In genomic region chr3:108528459-108529231, GRCh38 we compare ENCODE assay signal across 10 cellular contexts. TPM values are rescaled to one million over a fixed set of nuclear protein-coding genes. Genes with fewer than 3 reads are reported as not detected.
DNase-seq lines count a peak whose midpoint lies in the region; ATAC-seq and TF ChIP-seq lines count a peak whose summit lies in the region.
"Had no signal": no experiment of that assay in that cellular context is flagged by ENCODE, and none has a peak within 500 bp of the region (broad histone marks: within the 10 kb centered on the region; RNA-seq: fewer than 3 reads in every experiment).

No MANE protein-coding gene starts in this region.

- peak; percentile 61 for DNase-seq in KBM-7
- no peak for DNase-seq in lower lobe of right lung
- DNase-seq in NCI-H1694 (lab: John Stamatoyannopoulos, UW), result no peak
- no peak for DNase-seq in superior temporal gyrus (ENCODE audit: extremely low spot score)
- no peak for DNase-seq in naive thymus-derived CD8-positive, alpha-beta T cell
- no peak for DNase-seq in brain microvascular endothelial cell
- DNase-seq: amniotic stem cell, foreskin fibroblast had no signal

- H3K27ac Mint-ChIP-seq in naive thymus-derived CD8-positive, alpha-beta T cell, result no peak overlapping the region

- intact Hi-C loops in lower lobe of right lung (cut with DNase I), result no loop called here

- peaks cover 14 to 43% (median 20%) of the 10 kb centered on the region in 5 donors for H3K27me3 Mint-ChIP-seq in naive thymus-derived CD8-positive, alpha-beta T cell

- ATAC-seq in GM18858 (IDR thresholded peaks at IDR 0.05; ENCODE audit: unreplicated experiment) (peak; percentile 98), HG02610 (IDR thresholded peaks at IDR 0.05; ENCODE audit: unreplicated experiment) (peak; percentile 93), lower lobe of right lung (peak; percentile 84 to 89)
- ATAC-seq in naive thymus-derived CD8-positive, alpha-beta T cell, result no peak

- H3K27me3 ChIP-seq in lower lobe of right lung (ENCODE audit: low read depth) (no peaks in the 10 kb centered on the region), brain microvascular endothelial cell (replicated peaks) (no peaks in the 10 kb centered on the region)

- peaks cover 0 to 17% (median 0%) of the 10 kb centered on the region in 3 donors for H3K36me3 Mint-ChIP-seq in naive thymus-derived CD8-positive, alpha-beta T cell

- H3K36me3 ChIP-seq in lower lobe of right lung (no peaks in the 10 kb centered on the region), brain microvascular endothelial cell (replicated peaks) (no peaks in the 10 kb centered on the region)

- H3K27ac ChIP-seq in lower lobe of right lung, result no peak overlapping the region
- H3K27ac ChIP-seq in brain microvascular endothelial cell, result no peak overlapping the region

- no peak overlapping the region for H3K4me3 ChIP-seq in lower lobe of right lung
- no peak overlapping the region for H3K4me3 ChIP-seq in brain microvascular endothelial cell (ENCODE audit: low read depth, low read length)

- in situ Hi-C loops in KBM-7 (cut with MboI; ENCODE audit: low pct_unique_long_range_greater_than_20kb, low sequenced_read_pairs), result no loop called here
- in situ Hi-C loops in brain microvascular endothelial cell (cut with HindIII; ENCODE audit: low pct_ligation_motif_present, low sequenced_read_pairs), result no loop called here

- no peaks in the 10 kb centered on the region for H3K9me3 ChIP-seq in lower lobe of right lung

- no peak overlapping the region for H3K4me3 Mint-ChIP-seq in naive thymus-derived CD8-positive, alpha-beta T cell

- H3K4me1 ChIP-seq in lower lobe of right lung, result peaks cover 6% of the 10 kb centered on the region

- TF ChIP-seq CTCF in lower lobe of right lung (IDR thresholded peaks at IDR 0.05), result no peak
- TF ChIP-seq CTCF in brain microvascular endothelial cell (IDR thresholded peaks at IDR 0.05; ENCODE audit: low read depth, low read length, missing control alignments), result no peak

- peaks cover 0 to 1% (median 0%) of the 10 kb centered on the region in 4 donors for H3K4me1 Mint-ChIP-seq in naive thymus-derived CD8-positive, alpha-beta T cell

- POLR2A ChIA-PET in naive thymus-derived CD8-positive, alpha-beta T cell (lab: Charles Lee), result no interaction called here

- H3K9me3 Mint-ChIP-seq in naive thymus-derived CD8-positive, alpha-beta T cell, result peaks cover 0 to 8% (median 2%) of the 10 kb centered on the region in 9 donors

RNA-seq across cellular contexts. Expression of gene MYH15, which starts 18.2 kb away (rescaled TPM):
- total RNA-seq in lower lobe of right lung, result 1.0 TPM
- under 1 TPM; 0.05 to 0.47 TPM for total RNA-seq in naive thymus-derived CD8-positive, alpha-beta T cell
- polyA plus RNA-seq in naive thymus-derived CD8-positive, alpha-beta T cell, result not detected

Comparison
In these comparisons a context has a peak if more than half of its experiments do, and no peak if none do; other contexts are left out.
1. ATAC-seq: peak in GM18858 (single experiment), HG02610 (single experiment) and lower lobe of right lung (2 of 2); none in naive thymus-derived CD8-positive, alpha-beta T cell (0 of 2).